8 cellular contexts compared by ENCODE assay signal in the genomic region with DNA sequence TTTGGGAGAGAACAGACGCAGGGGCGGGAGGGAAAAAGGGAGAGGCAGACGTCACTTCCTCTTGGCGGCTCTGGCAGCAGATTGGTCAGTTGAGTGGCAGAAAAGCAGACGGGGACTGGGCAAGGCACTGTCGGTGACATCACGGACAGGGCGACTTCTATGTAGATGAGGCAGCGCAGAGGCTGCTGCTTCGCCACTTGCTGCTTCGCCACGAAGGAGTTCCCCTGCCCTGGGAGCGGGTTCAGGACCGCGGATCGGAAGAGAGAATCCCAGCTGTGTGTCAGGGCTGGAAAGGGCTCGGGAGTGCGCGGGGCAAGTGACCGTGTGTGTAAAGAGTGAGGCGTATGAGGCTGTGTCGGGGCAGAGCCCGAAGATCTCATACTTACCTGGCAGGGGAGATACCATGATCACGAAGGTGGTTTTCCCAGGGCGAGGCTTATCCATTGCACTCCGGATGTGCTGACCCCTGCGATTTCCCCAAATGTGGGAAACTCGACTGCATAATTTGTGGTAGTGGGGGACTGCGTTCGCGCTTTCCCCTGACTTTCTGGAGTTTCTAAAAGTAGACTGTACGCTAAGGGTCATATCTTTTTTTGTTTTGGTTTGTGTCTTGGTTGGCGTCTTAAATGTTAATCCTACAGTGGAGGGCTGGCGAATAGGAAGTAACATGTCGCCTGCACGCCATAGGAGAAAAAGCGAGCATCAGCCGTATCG. TPM values are rescaled to one million over a fixed set of nuclear protein-coding genes. Genes with fewer than 3 reads are reported as not detected.
DNase-seq lines count a peak whose midpoint lies in the region; ATAC-seq, FAIRE-seq and TF ChIP-seq lines count a peak whose summit lies in the region.
"Not testable (repeated sequence)": the region's sequence is repeated elsewhere in the genome, so short reads cannot be mapped to it uniquely, and the experiment has no call there.

A gene (plus strand): TSS at position 379 of the 714 bp plus-strand sequence.

- TF ChIP-seq CTCF in GM13976 (IDR thresholded peaks at IDR 0.05; ENCODE audit: borderline replicate concordance, control extremely low read depth, extremely low read depth, insufficient read depth, missing control alignments); pancreas (IDR thresholded peaks at IDR 0.05); thyroid gland (IDR thresholded peaks at IDR 0.05): not testable (repeated sequence)

- H3K4me1 ChIP-seq in pancreas, thyroid gland: not testable (repeated sequence)

- FAIRE-seq in pancreas (lab: Jason Lieb, UNC) = peak; percentile 96

- intact Hi-C loops in Right ventricle myocardium superior (cut with DNase I); pancreas (cut with DNase I); thyroid gland (cut with DNase I): not testable (repeated sequence)

- in situ Hi-C loops in GM13976 (cut with MboI; ENCODE audit: low sequenced_read_pairs, unreplicated experiment) = not testable (repeated sequence)

- not testable (repeated sequence) for H3K36me3 Mint-ChIP-seq in activated naive CD8-positive, alpha-beta T cell treated with anti-CD3 and anti-CD28 coated beads, Interleukin-2, amount 50 U/mL, for 24 hours (ENCODE audit: low read depth)

- H3K4me1 Mint-ChIP-seq in activated naive CD8-positive, alpha-beta T cell treated with anti-CD3 and anti-CD28 coated beads, Interleukin-2, amount 50 U/mL, for 24 hours = peaks cover 33% of the 10 kb centered on the region

- peak within 1 kb of the TSS; percentile 72 for H3K4me3 Mint-ChIP-seq in activated naive CD8-positive, alpha-beta T cell treated with anti-CD3 and anti-CD28 coated beads, Interleukin-2, amount 50 U/mL, for 24 hours

- WGBS in pancreas, 2 donors = 0% methylated on average over 18 to 31 of the region's 39 CpGs
- 0% methylated on average over 16 to 21 of the region's 39 CpGs for WGBS in thyroid gland, 2 donors

- peak within 1 kb of the TSS; percentile 51 to 84 (median 70) for H3K27ac ChIP-seq in pancreas
- peak within 1 kb of the TSS; percentile 82 to 98 (median 90) for H3K27ac ChIP-seq in thyroid gland

- H3K9me3 ChIP-seq in pancreas, thyroid gland: not testable (repeated sequence)

- not testable (repeated sequence) for H3K9me3 Mint-ChIP-seq in activated naive CD8-positive, alpha-beta T cell treated with anti-CD3 and anti-CD28 coated beads, Interleukin-2, amount 50 U/mL, for 24 hours

- DNase-seq in GM13976 (ENCODE audit: low spot score) (peak; percentile 68), NCI-H146 (lab: John Stamatoyannopoulos, UW) (peak; percentile 94), T follicular helper cell (ENCODE audit: low read depth) (peak; percentile 57), Right ventricle myocardium superior (peak; percentile 61), pancreas (peak in 4 of 6 donors; percentile 64 to 91 (median 82)), thyroid gland (peak; percentile 87 to 93)
- peak; percentile 76 for DNase-seq in activated naive CD8-positive, alpha-beta T cell treated with anti-CD3 and anti-CD28 coated beads, Interleukin-2, amount 50 U/mL, for 24 hours

- H3K27me3 Mint-ChIP-seq in activated naive CD8-positive, alpha-beta T cell treated with anti-CD3 and anti-CD28 coated beads, Interleukin-2, amount 50 U/mL, for 24 hours = not testable (repeated sequence)

- TF ChIP-seq POLR2A in thyroid gland (IDR thresholded peaks at IDR 0.05) = peak in 1 of 2 donors; percentile 36

- peak within 1 kb of the TSS; percentile 99 for H3K27ac Mint-ChIP-seq in activated naive CD8-positive, alpha-beta T cell treated with anti-CD3 and anti-CD28 coated beads, Interleukin-2, amount 50 U/mL, for 24 hours

- ATAC-seq in HG02870 (IDR thresholded peaks at IDR 0.05; ENCODE audit: unreplicated experiment) = peak; percentile 85
- peak; percentile 100 for ATAC-seq in activated naive CD8-positive, alpha-beta T cell treated with anti-CD3 and anti-CD28 coated beads, Interleukin-2, amount 50 U/mL, for 24 hours
- peak; percentile 100 for ATAC-seq in Right ventricle myocardium superior (ENCODE audit: poor library complexity)
- peak; percentile 93 to 100 (median 97) for ATAC-seq in pancreas

- not testable (repeated sequence) for H3K36me3 ChIP-seq in pancreas, thyroid gland

- not testable (repeated sequence) for H3K27me3 ChIP-seq in pancreas, thyroid gland

- H3K4me3 ChIP-seq in pancreas (peak within 1 kb of the TSS in 1 of 4 donors; percentile 12), thyroid gland (replicated peaks in 1 of 3) (peak within 1 kb of the TSS in 2 of 3 donors; percentile 7 to 24)

RNA-seq across cellular contexts. Expression of the gene that starts here (rescaled TPM):
- 9,391 TPM for total RNA-seq in Right ventricle myocardium superior
- total RNA-seq in pancreas = 1,000 to 10,000 TPM in 4 of 6 donors, 100 to 1,000 TPM in 2; 687 to 5,169 (median 2,340) TPM
- not detected for polyA plus RNA-seq in pancreas
- total RNA-seq in thyroid gland = under 1 TPM; under 0.01 TPM

Comparison
In these comparisons a context has a peak if more than half of its experiments do, and no peak if none do; other contexts are left out.
1. RNA of the gene that starts here (total RNA-seq): 9,391 TPM in Right ventricle myocardium superior (single experiment) and 687 to 5,169 TPM in pancreas; under 0.01 TPM in thyroid gland; every median in the first group is over 100 times any median in the second.
2. Peak in DNase-seq, H3K4me3 ChIP-seq and H3K27ac ChIP-seq in thyroid gland; RNA of the gene not detected or under 1 TPM.
3. Peak in every context shown above with its lines, with median percentiles within 50 percentile points of each other: DNase-seq and ATAC-seq.